5 cellular contexts compared by ENCODE assay signal in the genomic region with DNA sequence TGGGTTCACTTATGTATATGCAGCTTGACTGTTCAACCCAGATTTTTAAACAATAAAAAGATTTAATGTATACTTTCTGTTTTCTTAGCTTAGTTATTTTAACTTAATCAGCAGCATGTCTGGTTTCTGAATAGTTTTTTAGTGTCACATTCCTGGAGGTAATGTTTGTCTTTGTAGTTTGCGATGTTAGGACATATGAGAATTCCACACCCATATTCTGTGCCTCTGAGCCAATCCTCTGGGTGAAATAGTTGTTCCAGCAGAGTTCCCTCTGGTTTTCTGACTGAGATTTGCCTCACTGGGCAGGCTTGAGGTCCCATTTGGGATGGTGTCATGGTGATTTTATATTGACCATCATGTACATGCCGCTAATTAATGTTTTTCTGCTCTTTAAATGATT.
"Had no signal": no experiment of that assay in that cellular context is flagged by ENCODE, and none has a peak within 500 bp of the region (broad histone marks: within the 10 kb centered on the region; RNA-seq: fewer than 3 reads in every experiment).

No MANE protein-coding gene starts in this region.

- H3K27ac Mint-ChIP-seq: IgD-negative memory B cell had no signal

- H3K36me3 Mint-ChIP-seq: IgD-negative memory B cell had no signal

- DNase-seq: IMR-90 had no signal

- ATAC-seq: HepG2, K562 had no signal

- H3K4me3 ChIP-seq: K562 had no signal

- H3K4me1 Mint-ChIP-seq: IgD-negative memory B cell had no signal

- H3K27ac ChIP-seq: HL-60 had no signal

- H3K4me3 Mint-ChIP-seq: IgD-negative memory B cell had no signal
